Comparison of ENCODE assay signal across 10 cellular contexts in the genomic region with DNA sequence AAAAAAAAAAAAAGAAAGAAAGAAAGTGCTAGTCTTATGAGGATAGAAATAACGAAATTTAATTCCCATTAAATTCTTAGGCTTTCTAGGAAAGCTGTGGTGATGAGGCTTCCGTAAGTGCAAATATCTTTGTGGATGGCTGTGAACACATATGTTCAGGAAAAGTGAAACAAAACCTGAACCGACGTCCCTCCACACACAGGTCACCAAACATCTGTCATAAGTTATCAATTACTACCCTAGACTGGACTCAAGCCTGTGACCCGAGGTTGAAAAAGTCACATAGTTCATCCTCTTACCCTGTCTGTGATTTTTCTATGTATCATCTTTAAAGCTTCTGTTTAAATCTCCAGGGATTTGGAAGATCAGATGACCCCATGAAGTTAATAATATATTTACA. TPM values are rescaled to one million over a fixed set of nuclear protein-coding genes. Genes with fewer than 3 reads are reported as not detected.
"Had no signal": no experiment of that assay in that cellular context is flagged by ENCODE, and none has a peak within 500 bp of the region (broad histone marks: within the 10 kb centered on the region; RNA-seq: fewer than 3 reads in every experiment).

No MANE protein-coding gene starts in this region.

- DNase-seq: H9, HCEC 1CT, IMR-90, KG1 had no signal

- FAIRE-seq: H1, H54, HTR-8/SVneo, K562 had no signal

- H3K4me3 ChIP-seq: GM23338, K562 had no signal

- H3K9me3 Mint-ChIP-seq: GM23338, H9 had no signal

- H3K4me3 Mint-ChIP-seq: GM23338, H9 had no signal

- H3K4me2 ChIP-seq: GM23338 had no signal

- H3K27ac Mint-ChIP-seq: GM23338, H9 had no signal

- H2AFZ ChIP-seq: GM23338 had no signal

- ATAC-seq: GM23338, K562 had no signal

RNA-seq across cellular contexts. Expression of a gene that starts 24.8 kb away (rescaled TPM):
- total RNA-seq: HT-29 had no signal
- polyA plus RNA-seq: K562 had no signal
